19 cellular contexts compared by ENCODE assay signal in genomic region chr4:137967480-137968190, GRCh38.
DNase-seq lines count a peak whose midpoint lies in the region; ATAC-seq and TF ChIP-seq lines count a peak whose summit lies in the region.
"Had no signal": no experiment of that assay in that cellular context is flagged by ENCODE, and none has a peak within 500 bp of the region (broad histone marks: within the 10 kb centered on the region; RNA-seq: fewer than 3 reads in every experiment).

No MANE protein-coding gene starts in this region.

- H3K27ac Mint-ChIP-seq in MCF 10A (ENCODE audit: low read depth, unreplicated experiment) = peak overlapping the region; percentile 39
- peak overlapping the region; percentile 67 for H3K27ac Mint-ChIP-seq in endodermal cell
- H3K27ac Mint-ChIP-seq in activated T-helper 17 cell treated with anti-CD3 and anti-CD28 coated beads, Interleukin-2, amount 50 U/mL, for 72 hours = no peak overlapping the region

- no peak overlapping the region for H2BK5ac ChIP-seq in neuronal stem cell (ENCODE audit: low read length)

- H3K79me1 ChIP-seq in neuronal stem cell (ENCODE audit: low read depth, low read length) = no peaks in the 10 kb centered on the region

- DNase-seq in MCF 10A (ENCODE audit: unreplicated experiment) (no peak), breast epithelium (ENCODE audit: low spot score in 2 of 2) (no peak), RKO (ENCODE audit: low spot score) (peak; percentile 49), endodermal cell (no peak), neuronal stem cell (ENCODE audit: low spot score) (no peak), NCI-H510A treated with DMSO at 0.1 percent for 48 hours (lab: John Stamatoyannopoulos, UW) (no peak), MV-4-11 (lab: John Stamatoyannopoulos, UW) (no peak)
- DNase-seq: 8988T; C1 segment of cervical spinal cord; NCI-H1417; NCI-H2029; NCI-H226; NCI-H526 treated with DMSO at 0.1 percent for 48 hours; NK-92 treated with Interleukin-12 subunit alpha and Interleukin-12 subunit beta, amount 100 ng/mL, for 24 hours; PC-9; SHP77 had no signal

- no peak overlapping the region for H4K91ac ChIP-seq in neuronal stem cell (ENCODE audit: low read depth, low read length, poor library complexity)

- no peak overlapping the region for H4K8ac ChIP-seq in neuronal stem cell (ENCODE audit: low read depth, low read length)

- H2BK120ac ChIP-seq in neuronal stem cell (ENCODE audit: low read depth, low read length) = no peak overlapping the region

- H3K4me2 ChIP-seq in neuronal stem cell (ENCODE audit: insufficient read depth, low read length, poor library complexity, severe bottlenecking) = no peak overlapping the region
- H3K4me2 ChIP-seq: KMS-11, PC-9 had no signal

- no peaks in the 10 kb centered on the region for H3K27me3 Mint-ChIP-seq in MCF 10A (ENCODE audit: insufficient read depth, unreplicated experiment)
- H3K27me3 Mint-ChIP-seq in endodermal cell (ENCODE audit: insufficient read depth) = no peaks in the 10 kb centered on the region
- no peaks in the 10 kb centered on the region for H3K27me3 Mint-ChIP-seq in activated T-helper 17 cell treated with anti-CD3 and anti-CD28 coated beads, Interleukin-2, amount 50 U/mL, for 72 hours

- CTCF ChIA-PET in MCF 10A (lab: Yijun Ruan, JAX) = no interaction called here

- H2BK12ac ChIP-seq in neuronal stem cell (ENCODE audit: low read length) = no peak overlapping the region

- H3K27ac ChIP-seq in breast epithelium = no peak overlapping the region
- no peak overlapping the region for H3K27ac ChIP-seq in endodermal cell (ENCODE audit: low read depth, low read length)
- no peak overlapping the region for H3K27ac ChIP-seq in neuronal stem cell (replicated peaks; ENCODE audit: low read length)
- H3K27ac ChIP-seq: KMS-11, PC-9 had no signal

- no peak overlapping the region for H3K14ac ChIP-seq in neuronal stem cell (ENCODE audit: low read length)

- no peaks in the 10 kb centered on the region for H3K4me1 ChIP-seq in breast epithelium
- H3K4me1 ChIP-seq in endodermal cell (ENCODE audit: control insufficient read depth, insufficient read depth, low read length) = peaks cover 8% of the 10 kb centered on the region
- H3K4me1 ChIP-seq in neuronal stem cell (ENCODE audit: control insufficient read depth in 2 of 2, insufficient read depth in 1 of 2, low read depth in 1 of 2, low read length in 2 of 2) = no peaks in the 10 kb centered on the region

- peak overlapping the region; percentile 21 for H2AFZ ChIP-seq in neuronal stem cell (ENCODE audit: low read length)
- H2AFZ ChIP-seq: PC-9 had no signal

- WGBS in endodermal cell (ENCODE audit: insufficient coverage in 1 of 2, insufficient read length in 1 of 2), 2 experiments = 83 to 92% methylated on average over 1 to 6 of the region's 6 CpGs
- no CpG with 5 or more reads among the region's 6 CpGs for WGBS in neuronal stem cell (ENCODE audit: extremely low coverage in 2 of 2, insufficient read length in 2 of 2, insufficient replicate concordance in 1 of 2), 2 donors

- H3K36me3 ChIP-seq in breast epithelium = no peaks in the 10 kb centered on the region
- no peaks in the 10 kb centered on the region for H3K36me3 ChIP-seq in endodermal cell (ENCODE audit: control insufficient read depth, insufficient read depth, low read length)
- H3K36me3 ChIP-seq in neuronal stem cell (replicated peaks in 1 of 2; ENCODE audit: control insufficient read depth in 2 of 2, insufficient read depth in 2 of 2, low read length in 2 of 2) = no peaks in the 10 kb centered on the region

- H3K27me3 ChIP-seq in breast epithelium = no peaks in the 10 kb centered on the region
- no peaks in the 10 kb centered on the region for H3K27me3 ChIP-seq in endodermal cell (ENCODE audit: control insufficient read depth, insufficient read depth, low read length, poor library complexity, severe bottlenecking)
- H3K27me3 ChIP-seq in neuronal stem cell (ENCODE audit: control insufficient read depth in 3 of 3, insufficient read depth in 3 of 3, low read depth in 1 of 3, low read length in 3 of 3) = no peaks in the 10 kb centered on the region

- H3K18ac ChIP-seq in neuronal stem cell (ENCODE audit: low read length) = no peak overlapping the region

- H3K9me3 Mint-ChIP-seq in MCF 10A (ENCODE audit: unreplicated experiment) (peaks cover 17% of the 10 kb centered on the region), endodermal cell (peaks cover 9% of the 10 kb centered on the region)
- peaks cover 22% of the 10 kb centered on the region for H3K9me3 Mint-ChIP-seq in activated T-helper 17 cell treated with anti-CD3 and anti-CD28 coated beads, Interleukin-2, amount 50 U/mL, for 72 hours

- no peak overlapping the region for H2AK5ac ChIP-seq in neuronal stem cell (ENCODE audit: low read depth, low read length)

- no TSS peak for BruUV-seq in MCF 10A (replicated peaks; lab: Mats Ljungman, UMichigan)

- no peak overlapping the region for H3K4me3 Mint-ChIP-seq in MCF 10A (ENCODE audit: unreplicated experiment)
- no peak overlapping the region for H3K4me3 Mint-ChIP-seq in endodermal cell
- H3K4me3 Mint-ChIP-seq in activated T-helper 17 cell treated with anti-CD3 and anti-CD28 coated beads, Interleukin-2, amount 50 U/mL, for 72 hours = no peak overlapping the region

- H3K4me1 Mint-ChIP-seq in MCF 10A (ENCODE audit: insufficient read depth, unreplicated experiment) (peaks cover 21% of the 10 kb centered on the region), endodermal cell (peaks cover 25% of the 10 kb centered on the region)
- no peaks in the 10 kb centered on the region for H3K4me1 Mint-ChIP-seq in activated T-helper 17 cell treated with anti-CD3 and anti-CD28 coated beads, Interleukin-2, amount 50 U/mL, for 72 hours

- no peak for ATAC-seq in activated T-helper 17 cell treated with anti-CD3 and anti-CD28 coated beads, Interleukin-2, amount 50 U/mL, for 72 hours (replicated peaks)
- ATAC-seq: GM12878 had no signal

- H3K4me3 ChIP-seq in breast epithelium (no peak overlapping the region), endodermal cell (ENCODE audit: low read length) (no peak overlapping the region), neuronal stem cell (ENCODE audit: low read length in 2 of 2) (no peak overlapping the region)
- H3K4me3 ChIP-seq: GM12878, PC-9 had no signal

- no peak overlapping the region for H3K9ac ChIP-seq in endodermal cell (ENCODE audit: extremely low read depth, low read length, poor library complexity, severe bottlenecking)
- no peak overlapping the region for H3K9ac ChIP-seq in neuronal stem cell (ENCODE audit: low read depth, low read length, poor library complexity)
- H3K9ac ChIP-seq: KMS-11 had no signal

- no peaks in the 10 kb centered on the region for H3K36me3 Mint-ChIP-seq in MCF 10A (ENCODE audit: insufficient read depth, unreplicated experiment)
- H3K36me3 Mint-ChIP-seq in endodermal cell (ENCODE audit: low read depth) = peaks cover 9% of the 10 kb centered on the region
- H3K36me3 Mint-ChIP-seq in activated T-helper 17 cell treated with anti-CD3 and anti-CD28 coated beads, Interleukin-2, amount 50 U/mL, for 72 hours (ENCODE audit: low read depth) = no peaks in the 10 kb centered on the region

- POLR2A ChIA-PET in MCF 10A (lab: Yijun Ruan, JAX) = interaction anchor here (1.4 kb wide), 1 partner anchor 13 kb away, joined by 4 read pairs; no protein-coding TSS in a partner anchor

- TF ChIP-seq CTCF in MCF 10A (IDR thresholded peaks at IDR 0.05; ENCODE audit: unreplicated experiment) (no peak), breast epithelium (IDR thresholded peaks at IDR 0.05) (no peak), endodermal cell (conservative IDR thresholded peaks at IDR 0.05) (no peak)

- H3K9me3 ChIP-seq in breast epithelium (no peaks in the 10 kb centered on the region), endodermal cell (ENCODE audit: control insufficient read depth, low read length) (peaks cover 6% of the 10 kb centered on the region), neuronal stem cell (replicated peaks in 1 of 2; ENCODE audit: control insufficient read depth in 2 of 2, insufficient read depth in 1 of 2, low read depth in 1 of 2, low read length in 2 of 2) (no peaks in the 10 kb centered on the region)

- intact Hi-C loops in MCF 10A (cut with micrococcal nuclease) (no loop called here), breast epithelium (cut with DNase I; ENCODE audit: low total_unique reads) (no loop called here)

- TF ChIP-seq POLR2A in breast epithelium (IDR thresholded peaks at IDR 0.05) = no peak

- no peak overlapping the region for H2BK15ac ChIP-seq in neuronal stem cell (ENCODE audit: low read length)

- no peak overlapping the region for H3K23ac ChIP-seq in neuronal stem cell (ENCODE audit: low read depth, low read length, poor library complexity)

- no peak overlapping the region for H3K4ac ChIP-seq in neuronal stem cell (ENCODE audit: low read length)
